Comparison of ENCODE assay signal across 8 cellular contexts in genomic region chr10:32961892-32962369, GRCh38. TPM values are rescaled to one million over a fixed set of nuclear protein-coding genes. Genes with fewer than 3 reads are reported as not detected.
DNase-seq lines count a peak whose midpoint lies in the region; TF ChIP-seq lines count a peak whose summit lies in the region.

No MANE protein-coding gene starts in this region.

- H3K4me1 Mint-ChIP-seq in T-helper 2 cell treated with Interferon-gamma antibody and Interleukin-4, amounts not matched to agents 5 μg/mL and 100 μg/mL, for 36 hours (ENCODE audit: low read depth), result peaks cover 12% of the 10 kb centered on the region

- peak overlapping the region in 1 of 3 donors; percentile 12 for H3K4me3 ChIP-seq in breast epithelium
- H3K4me3 ChIP-seq in urinary bladder (ENCODE audit: low read depth, low read length), result no peak overlapping the region

- H3K27ac ChIP-seq in breast epithelium, result peak overlapping the region; percentile 76 to 82
- H3K27ac ChIP-seq in layer of hippocampus (ENCODE audit: low read depth, low read length), result peak overlapping the region; percentile 52
- peak overlapping the region; percentile 23 for H3K27ac ChIP-seq in urinary bladder (ENCODE audit: low read depth)

- H3K27me3 ChIP-seq in breast epithelium, result no peaks in the 10 kb centered on the region
- H3K27me3 ChIP-seq in layer of hippocampus (ENCODE audit: control insufficient read depth, insufficient read depth, low read length), result no peaks in the 10 kb centered on the region

- H3K4me3 Mint-ChIP-seq in T-helper 2 cell treated with Interferon-gamma antibody and Interleukin-4, amounts not matched to agents 5 μg/mL and 100 μg/mL, for 36 hours, result no peak overlapping the region

- no peaks in the 10 kb centered on the region for H3K36me3 ChIP-seq in breast epithelium
- no peaks in the 10 kb centered on the region for H3K36me3 ChIP-seq in urinary bladder (ENCODE audit: insufficient read depth)

- intact Hi-C loops in breast epithelium (cut with DNase I; ENCODE audit: low total_unique reads), result no loop called here

- H3K27ac Mint-ChIP-seq in T-helper 2 cell treated with Interferon-gamma antibody and Interleukin-4, amounts not matched to agents 5 μg/mL and 100 μg/mL, for 36 hours, result no peak overlapping the region

- TF ChIP-seq CTCF in breast epithelium (IDR thresholded peaks at IDR 0.05), result no peak

- DNase-seq in NOMO-1 treated with DMSO at 0.1 percent for 48 hours (lab: John Stamatoyannopoulos, UW; ENCODE audit: unreplicated experiment) (peak; percentile 39), NOMO-1 treated with dmso at 0.1 percent for 144 hours (lab: John Stamatoyannopoulos, UW; ENCODE audit: unreplicated experiment) (no peak), breast epithelium (ENCODE audit: low spot score in 2 of 2) (no peak), nucleus accumbens (lab: John Stamatoyannopoulos, UW) (no peak), germinal center (ENCODE audit: low spot score) (no peak)
- no peak for DNase-seq in T-helper 2 cell treated with Interferon-gamma antibody and Interleukin-4, amounts not matched to agents 5 μg/mL and 100 μg/mL, for 36 hours (ENCODE audit: low spot score)

- no peaks in the 10 kb centered on the region for H3K9me3 Mint-ChIP-seq in T-helper 2 cell treated with Interferon-gamma antibody and Interleukin-4, amounts not matched to agents 5 μg/mL and 100 μg/mL, for 36 hours

- H3K4me1 ChIP-seq in breast epithelium, result no peaks in the 10 kb centered on the region
- no peaks in the 10 kb centered on the region for H3K4me1 ChIP-seq in urinary bladder (ENCODE audit: insufficient read depth)

- H3K9me3 ChIP-seq in breast epithelium, result no peaks in the 10 kb centered on the region

- 26% methylated on average over 2 of the region's 2 CpGs for WGBS in urinary bladder

- peaks cover 10% of the 10 kb centered on the region for H3K27me3 Mint-ChIP-seq in T-helper 2 cell treated with Interferon-gamma antibody and Interleukin-4, amounts not matched to agents 5 μg/mL and 100 μg/mL, for 36 hours (ENCODE audit: low read depth)

- no peak for TF ChIP-seq POLR2A in breast epithelium (IDR thresholded peaks at IDR 0.05)

- no peaks in the 10 kb centered on the region for H3K36me3 Mint-ChIP-seq in T-helper 2 cell treated with Interferon-gamma antibody and Interleukin-4, amounts not matched to agents 5 μg/mL and 100 μg/mL, for 36 hours (ENCODE audit: low read depth)

RNA-seq across cellular contexts. Expression of gene ITGB1, which starts 3.9 kb away (rescaled TPM):
- total RNA-seq in breast epithelium, result 1,000 to 10,000 TPM in 1 of 3 donors, 100 to 1,000 TPM in 2; 438 to 1,565 (median 480) TPM
- 1,010 TPM for total RNA-seq in urinary bladder
- polyA plus RNA-seq in urinary bladder, result 527 TPM

Comparison
In these comparisons a context has a peak if more than half of its experiments do, and no peak if none do; other contexts are left out.
1. H3K27ac ChIP-seq: peak in every context shown above with its lines; median percentile 79 in breast epithelium; 52 in layer of hippocampus; 23 in urinary bladder.